In the genomic region with DNA sequence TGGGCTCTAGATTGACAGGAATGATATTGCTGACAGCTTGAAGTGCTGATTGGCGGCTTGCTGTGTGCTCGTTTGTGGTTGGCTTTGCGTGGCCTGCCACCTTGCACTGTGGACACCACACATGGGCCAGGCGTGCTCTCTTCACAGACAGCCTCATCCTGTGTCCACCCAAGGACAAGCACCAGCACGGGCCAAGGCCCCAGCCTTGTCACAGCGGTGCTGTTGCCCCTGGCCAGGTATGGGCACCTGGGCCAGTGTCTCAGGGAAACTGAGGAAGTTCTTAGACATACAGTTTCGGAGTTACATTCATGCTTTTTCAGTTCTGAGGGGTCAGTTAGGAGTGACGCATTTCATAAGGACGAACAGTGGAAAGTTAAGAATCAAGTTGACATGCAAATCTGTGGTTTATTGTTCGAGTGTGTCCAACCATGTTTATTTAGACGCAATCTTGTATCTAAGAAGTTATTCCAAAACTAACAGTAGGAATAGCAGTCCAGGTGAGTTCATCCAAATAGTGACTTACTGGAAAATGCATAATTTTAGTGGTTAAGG, we compare ENCODE assay signal across 11 cellular contexts.
A peak's percentile ranks its signal among the peaks of the same experiment; 100 is the strongest.
DNase-seq lines count a peak whose midpoint lies in the region; ATAC-seq, FAIRE-seq and TF ChIP-seq lines count a peak whose summit lies in the region.
"Had no signal": no experiment of that assay in that cellular context is flagged by ENCODE, and none has a peak within 500 bp of the region (broad histone marks: within the 10 kb centered on the region; RNA-seq: fewer than 3 reads in every experiment).

No MANE protein-coding gene starts in this region.

- no peaks in the 10 kb centered on the region for H4K20me1 ChIP-seq in GM12878 (ENCODE audit: control insufficient read depth, insufficient read depth)

- H3K27ac ChIP-seq in GM12878 (ENCODE audit: control insufficient read depth, insufficient read depth) = peak overlapping the region; percentile 77
- H3K27ac ChIP-seq in spleen = peak overlapping the region; percentile 36 to 80 (median 68)
- no peak overlapping the region for H3K27ac ChIP-seq in RWPE1
- H3K27ac ChIP-seq: WERI-Rb-1 had no signal

- POLR2A ChIA-PET in GM12878 (lab: Charles Lee) = interaction anchor here (1.8 to 5.5 kb wide), 2 partner anchors 15 to 21 kb away, joined by 4 to 59 read pairs; no protein-coding TSS in a partner anchor
- POLR2A ChIA-PET in RWPE1 (lab: Yijun Ruan, JAX; ENCODE audit: low non-redundant PET) = no interaction called here

- BruUV-seq in GM12878 (replicated peaks; lab: Mats Ljungman, UMichigan) = no TSS peak

- H3K36me3 ChIP-seq in GM12878 (ENCODE audit: control insufficient read depth in 2 of 2, insufficient read depth in 2 of 2, low read length in 1 of 2) = peaks cover 11 to 12% of the 10 kb centered on the region in 2 experiments
- peaks cover 0 to 98% (median 26%) of the 10 kb centered on the region in 6 donors for H3K36me3 ChIP-seq in spleen

- TF ChIP-seq CTCF in GM12878 (IDR thresholded peaks at IDR 0.05 in 2 of 3, conservative IDR thresholded peaks at IDR 0.05 in 1 of 3; ENCODE audit: control insufficient read depth in 2 of 3, extremely low read depth in 1 of 3, insufficient read depth in 1 of 3, low read depth in 3 of 3, low read length in 3 of 3) (no peak), spleen (IDR thresholded peaks at IDR 0.05 in 8 of 11, conservative IDR thresholded peaks at IDR 0.05 in 3 of 11) (no peak), lower leg skin (IDR thresholded peaks at IDR 0.05) (no peak), RWPE1 (conservative IDR thresholded peaks at IDR 0.05; ENCODE audit: low read depth) (no peak)

- WGBS in GM12878 (ENCODE audit: insufficient coverage, insufficient replicate concordance, low lambda C conversion rate, missing lambda C conversion rate) = 5% methylated on average over 11 of the region's 11 CpGs
- whole genome bisulfite sequencing in spleen, 5 donors = 66 to 81% (median 75%) methylated on average over 8 to 11 of the region's 11 CpGs
- WGBS in lower leg skin, 2 donors = 91 to 92% methylated on average over 11 of the region's 11 CpGs

- in situ Hi-C loops in GM12878 (cut with MboI) = no loop called here

- RAD21 ChIA-PET in GM12878 (lab: Charles Lee; ENCODE audit: unreplicated experiment) = interaction anchor here (1.3 to 4.3 kb wide), 3 partner anchors 15 to 72 kb away, joined by 3 to 65 read pairs (median 10); no protein-coding TSS in a partner anchor

- no peak for TF ChIP-seq POLR2A in GM12878 (IDR thresholded peaks at IDR 0.05; ENCODE audit: low read depth, low read length)
- TF ChIP-seq POLR2A in spleen (IDR thresholded peaks at IDR 0.05) = no peak
- TF ChIP-seq POLR2A in lower leg skin (IDR thresholded peaks at IDR 0.05) = no peak

- CTCF ChIA-PET in GM12878 (lab: Yijun Ruan, JAX) (interaction anchor here (0.9 to 3.9 kb wide), 6 partner anchors 8 to 72 kb away, joined by 3 to 23 read pairs (median 8); no protein-coding TSS in a partner anchor), RWPE1 (lab: Yijun Ruan, JAX) (interaction anchor here (1.6 kb wide), 1 partner anchor 72 kb away, joined by 4 read pairs; no protein-coding TSS in a partner anchor)

- peak overlapping the region; percentile 62 for H3K9ac ChIP-seq in GM12878 (ENCODE audit: control insufficient read depth, insufficient read depth, low read length)

- no peaks in the 10 kb centered on the region for H3K27me3 ChIP-seq in GM12878 (replicated peaks in 1 of 2; ENCODE audit: control insufficient read depth in 2 of 2, insufficient read depth in 2 of 2, low read length in 1 of 2)
- no peaks in the 10 kb centered on the region for H3K27me3 ChIP-seq in spleen (replicated peaks in 1 of 7)

- H3K9me3 ChIP-seq in GM12878 (replicated peaks; ENCODE audit: control insufficient read depth, insufficient read depth, low read length) (no peaks in the 10 kb centered on the region), spleen (no peaks in the 10 kb centered on the region)

- H2AFZ ChIP-seq in GM12878 (ENCODE audit: control insufficient read depth, low read depth, low read length) = no peak overlapping the region

- H3K79me2 ChIP-seq in GM12878 (ENCODE audit: control insufficient read depth, insufficient read depth, low read length) = peaks cover 23% of the 10 kb centered on the region

- peak; percentile 91 for FAIRE-seq in GM12878 (lab: Jason Lieb, UNC)
- FAIRE-seq: urothelium cell line had no signal

- no peak overlapping the region for H3K4me3 ChIP-seq in GM12878
- no peak overlapping the region for H3K4me3 ChIP-seq in spleen
- H3K4me3 ChIP-seq in lower leg skin (ENCODE audit: low read depth, poor library complexity, severe bottlenecking) = no peak overlapping the region

- intact Hi-C loops in Right ventricle myocardium superior (cut with DNase I) (no loop called here), cardiac septum (cut with DNase I) (no loop called here), GM12878 (cut with micrococcal nuclease; ENCODE audit: unreplicated experiment) (loop anchor here (1.0 kb wide), 1 partner anchor 13 kb away; no protein-coding TSS in a partner anchor), spleen (cut with DNase I; ENCODE audit: low total_unique reads) (no loop called here), lower leg skin (cut with DNase I; ENCODE audit: low total_unique reads) (no loop called here)

- peak; percentile 65 for ATAC-seq in Right ventricle myocardium superior (ENCODE audit: poor library complexity)
- ATAC-seq in HG03045 (IDR thresholded peaks at IDR 0.05; ENCODE audit: unreplicated experiment) = peak; percentile 30
- ATAC-seq in GM12878 = peak; percentile 54

- peaks cover 57% of the 10 kb centered on the region for H3K4me1 ChIP-seq in GM12878 (ENCODE audit: control insufficient read depth, insufficient read depth, low read length)
- H3K4me1 ChIP-seq in spleen = peaks cover 20 to 56% (median 34%) of the 10 kb centered on the region in 6 donors

- H3K4me2 ChIP-seq in GM12878 (ENCODE audit: control insufficient read depth, insufficient read depth) = peak overlapping the region; percentile 5

- TF ChIP-seq EP300 in GM12878 (IDR thresholded peaks at IDR 0.05; ENCODE audit: borderline replicate concordance in 1 of 2, control insufficient read depth in 1 of 2, low read depth in 2 of 2, low read length in 2 of 2) = peak; percentile 96 to 97

- DNase-seq in Right ventricle myocardium superior (no peak), cardiac septum (ENCODE audit: low spot score) (no peak), GM12878 (ENCODE audit: low read depth, low spot score) (peak; percentile 77), spleen (no peak), lower leg skin (ENCODE audit: low spot score in 2 of 2) (no peak), RWPE1 (ENCODE audit: low spot score) (no peak)
- DNase-seq in stimulated activated CD8-positive, alpha-beta memory T cell treated with anti-CD3 and anti-CD28 coated beads, Interleukin-4, amount 100 ng/mL, for 48 hours = no peak
- DNase-seq: activated gamma-delta T cell, WERI-Rb-1 had no signal

- SMC1A ChIA-PET in GM12878 (lab: Charles Lee; ENCODE audit: uncharacterized antibody, unreplicated experiment) = interaction anchor here (0.8 to 4.3 kb wide), 11 partner anchors 10 to 149 kb away, joined by 3 to 42 read pairs (median 5); no protein-coding TSS in a partner anchor

- no peak for TF ChIP-seq RAD21 in GM12878 (IDR thresholded peaks at IDR 0.05; ENCODE audit: insufficient read depth, low read depth, low read length)

TF ChIP-seq in GM12878, 131 proteins besides CTCF, POLR2A, EP300 and RAD21 (continues in another document):
- peak; percentile 85 for TF ChIP-seq ZNF592 (IDR thresholded peaks at IDR 0.05)
- TF ChIP-seq USF2 (IDR thresholded peaks at IDR 0.05; ENCODE audit: borderline replicate concordance, low read depth, low read length) = no peak
- no peak for TF ChIP-seq NRF1 (conservative IDR thresholded peaks at IDR 0.05; ENCODE audit: low read depth, low read length)
- peak; percentile 83 for TF ChIP-seq DPF2 (IDR thresholded peaks at IDR 0.05)
- TF ChIP-seq HDGF (IDR thresholded peaks at IDR 0.05) = peak; percentile 74; the same call in 1 of the 2 replicates
- no peak for TF ChIP-seq ATF3 (IDR thresholded peaks at IDR 0.05; ENCODE audit: borderline replicate concordance, extremely low read depth, low read depth, low read length)
